1 cellular context compared by ENCODE assay signal in genomic region chr2:20611077-20611843, GRCh38.
TF ChIP-seq lines count a peak whose summit lies in the region.

No MANE protein-coding gene starts in this region.

TF ChIP-seq in K562, 482 proteins besides CTCF, POLR2A, EP300 and RAD21 (continues in another document):
- TF ChIP-seq ZNF766 (CRISPR knock-in tag; conservative IDR thresholded peaks at IDR 0.05), result peak; percentile 93
- TF ChIP-seq ZFP91 (CRISPR knock-in tag; IDR thresholded peaks at IDR 0.05), result no peak
- no peak for TF ChIP-seq PHF21A (IDR thresholded peaks at IDR 0.05; ENCODE audit: borderline replicate concordance, low read depth)
- TF ChIP-seq KAT7 (CRISPR knock-in tag; IDR thresholded peaks at IDR 0.05; ENCODE audit: borderline replicate concordance), result no peak
- no peak for TF ChIP-seq CLOCK (CRISPR knock-in tag; IDR thresholded peaks at IDR 0.05; ENCODE audit: borderline replicate concordance)
- no peak for TF ChIP-seq CUX1 (CRISPR knock-in tag; IDR thresholded peaks at IDR 0.05)
- no peak for TF ChIP-seq ZNF354B (CRISPR knock-in tag; IDR thresholded peaks at IDR 0.05)
- no peak for TF ChIP-seq RBM15 (IDR thresholded peaks at IDR 0.05; ENCODE audit: insufficient read depth, low read length)
- TF ChIP-seq ZNF175 (CRISPR knock-in tag; IDR thresholded peaks at IDR 0.05; ENCODE audit: low read depth), result 0 out of 2 replicates have a peak, but pooled peaks have one; percentile 35
- no peak for TF ChIP-seq NFE2 (IDR thresholded peaks at IDR 0.05; ENCODE audit: low read depth)
- peak in 1 of 2 experiments; percentile 38 for TF ChIP-seq E2F6 (IDR thresholded peaks at IDR 0.05; ENCODE audit: borderline replicate concordance in 1 of 2, extremely low read depth in 1 of 2, insufficient read depth in 1 of 2, insufficient read length in 1 of 2, low read depth in 1 of 2, low read length in 1 of 2, poor library complexity in 1 of 2, severe bottlenecking in 1 of 2)
- no peak for TF ChIP-seq PATZ1 (CRISPR knock-in tag; IDR thresholded peaks at IDR 0.05; ENCODE audit: borderline replicate concordance)
- TF ChIP-seq XRCC3 (IDR thresholded peaks at IDR 0.05), result no peak
- no peak for TF ChIP-seq E2F4 (CRISPR knock-in tag; IDR thresholded peaks at IDR 0.05; ENCODE audit: low read depth)
- TF ChIP-seq ZNF511 (CRISPR knock-in tag; IDR thresholded peaks at IDR 0.05), result no peak
- TF ChIP-seq MTF1 (CRISPR knock-in tag; IDR thresholded peaks at IDR 0.05; ENCODE audit: borderline replicate concordance), result no peak
- no peak for TF ChIP-seq POU5F1 (IDR thresholded peaks at IDR 0.05; ENCODE audit: borderline replicate concordance, low read depth, low read length, partially characterized antibody)
- no peak for TF ChIP-seq AFF1 (IDR thresholded peaks at IDR 0.05; ENCODE audit: low read depth in 1 of 2, partially characterized antibody in 2 of 2)
- TF ChIP-seq ZNF431 (CRISPR knock-in tag; IDR thresholded peaks at IDR 0.05), result no peak
- TF ChIP-seq FOXO4 (CRISPR knock-in tag; IDR thresholded peaks at IDR 0.05), result no peak
- TF ChIP-seq TGIF2 (CRISPR knock-in tag; IDR thresholded peaks at IDR 0.05), result no peak
- TF ChIP-seq FOXJ2 (tag; IDR thresholded peaks at IDR 0.05), result peak; percentile 93
- no peak for TF ChIP-seq RNF2 (IDR thresholded peaks at IDR 0.05)
- peak; percentile 66 for TF ChIP-seq RFX1 (IDR thresholded peaks at IDR 0.05)
- TF ChIP-seq VEZF1 (CRISPR knock-in tag; IDR thresholded peaks at IDR 0.05), result peak; percentile 53; the same call in 1 of the 2 replicates
- no peak for TF ChIP-seq EHMT2 (IDR thresholded peaks at IDR 0.05)
- no peak for TF ChIP-seq CCNT2 (IDR thresholded peaks at IDR 0.05; ENCODE audit: borderline replicate concordance, extremely low read depth, insufficient read length, low read depth, low read length)
- no peak for TF ChIP-seq SNIP1 (IDR thresholded peaks at IDR 0.05; ENCODE audit: low read depth)
- no peak for TF ChIP-seq OTX1 (CRISPR knock-in tag; IDR thresholded peaks at IDR 0.05)
- no peak for TF ChIP-seq USF1 (CRISPR knock-in tag; IDR thresholded peaks at IDR 0.05)
- no peak for TF ChIP-seq CBX1 (IDR thresholded peaks at IDR 0.05; ENCODE audit: low read depth)
- no peak for TF ChIP-seq U2AF1 (optimal IDR thresholded peaks at IDR 0.05; ENCODE audit: low read depth, low read length)
